Comparison of ENCODE assay signal across 8 cellular contexts in genomic region chr2:179861027-179861776, GRCh38. TPM values are rescaled to one million over a fixed set of nuclear protein-coding genes. Genes with fewer than 3 reads are reported as not detected.
DNase-seq lines count a peak whose midpoint lies in the region; ATAC-seq, FAIRE-seq and TF ChIP-seq lines count a peak whose summit lies in the region.

Gene ZNF385B (minus strand): TSS chr2:179861612.

- peak; percentile 41 for ATAC-seq in HG02852 (IDR thresholded peaks at IDR 0.05; ENCODE audit: unreplicated experiment)

- no peaks in the 10 kb centered on the region for H3K36me3 ChIP-seq in H1 (ENCODE audit: control insufficient read depth in 2 of 4, insufficient read depth in 4 of 4, low read length in 3 of 4)
- H3K36me3 ChIP-seq in mucosa of rectum (ENCODE audit: control insufficient read depth in 2 of 2, insufficient read depth in 2 of 2, low read length in 2 of 2) = no peaks in the 10 kb centered on the region

- TF ChIP-seq EP300 in H1 (IDR thresholded peaks at IDR 0.05; ENCODE audit: borderline replicate concordance in 1 of 2, low read depth in 2 of 2, low read length in 2 of 2) = no peak

- CTCF ChIA-PET in H1 (lab: Charles Lee; ENCODE audit: partially characterized antibody) = interaction anchor here (1.2 kb wide), 1 partner anchor 10 kb away, joined by 3 read pairs; no protein-coding TSS in a partner anchor

- no peak for FAIRE-seq in H1 (lab: Jason Lieb, UNC)

- H4K5ac ChIP-seq in H1 (ENCODE audit: insufficient read length, low read depth, low read length) = no peak within 1 kb of the TSS

- H3K4me1 ChIP-seq in H1 (replicated peaks in 1 of 4; ENCODE audit: control insufficient read depth in 3 of 4, insufficient read depth in 4 of 4, low read length in 3 of 4) (peaks cover 0 to 7% (median 2%) of the 10 kb centered on the region in 4 experiments; a peak in 5 of 7 replicates), mucosa of rectum (ENCODE audit: control insufficient read depth in 2 of 2, insufficient read depth in 2 of 2, low read length in 2 of 2) (peaks cover 2 to 3% of the 10 kb centered on the region in 2 donors)

- DNase-seq in NCI-H2081 (lab: John Stamatoyannopoulos, UW) (peak; percentile 37 to 46), NCI-H2081 treated with DMSO at 0.1 percent for 48 hours (lab: John Stamatoyannopoulos, UW) (no peak), RPMI7951 (ENCODE audit: low read depth) (peak; percentile 6), H1 (ENCODE audit: low read depth in 1 of 2, low spot score in 2 of 2) (peak; percentile 15 to 77), NCI-H2107 (lab: John Stamatoyannopoulos, UW) (no peak), cortex of kidney (lab: John Stamatoyannopoulos, UW) (no peak)

- H3K27ac ChIP-seq in H1 (ENCODE audit: low read depth, low read length) = no peak within 1 kb of the TSS
- H3K27ac ChIP-seq in mucosa of rectum (ENCODE audit: low read depth in 2 of 2, low read length in 2 of 2) = no peak within 1 kb of the TSS

- H2BK15ac ChIP-seq in H1 (ENCODE audit: low read length) = no peak within 1 kb of the TSS; the same call in 1 of the 2 replicates

- H3K4me3 ChIP-seq in H1 (ENCODE audit: extremely low read depth in 1 of 4, insufficient read depth in 2 of 4, low read depth in 3 of 4, low read length in 4 of 4) (peak within 1 kb of the TSS; percentile 76 to 84 (median 80)), mucosa of rectum (ENCODE audit: low read length in 2 of 2) (peak within 1 kb of the TSS; percentile 43 to 46)

- H3K27me3 ChIP-seq in H1 (replicated peaks in 1 of 4; ENCODE audit: control insufficient read depth in 3 of 4, extremely low read depth in 1 of 4, insufficient read depth in 3 of 4, low read length in 3 of 4) = peaks cover 6 to 37% (median 18%) of the 10 kb centered on the region in 4 experiments
- H3K27me3 ChIP-seq in mucosa of rectum (ENCODE audit: control insufficient read depth in 2 of 2, insufficient read depth in 2 of 2, low read length in 2 of 2) = peaks cover 14 to 15% of the 10 kb centered on the region in 2 donors

- H2BK12ac ChIP-seq in H1 (ENCODE audit: low read depth, low read length) = peak within 1 kb of the TSS; percentile 18; the same call in 1 of the 2 replicates

- peak within 1 kb of the TSS; percentile 4 for H3K56ac ChIP-seq in H1 (replicated peaks; ENCODE audit: insufficient read length, low read depth, low read length)

- H2BK5ac ChIP-seq in H1 (ENCODE audit: low read depth, low read length) = no peak within 1 kb of the TSS

- no peak within 1 kb of the TSS for H4K91ac ChIP-seq in H1 (replicated peaks; ENCODE audit: insufficient read length, low read length)

- peaks cover 5% of the 10 kb centered on the region; the same call in 1 of the 2 replicates for H3K23me2 ChIP-seq in H1 (ENCODE audit: low read depth, low read length)

- TF ChIP-seq RAD21 in H1 (IDR thresholded peaks at IDR 0.05 in 1 of 2, conservative IDR thresholded peaks at IDR 0.05 in 1 of 2; ENCODE audit: low read depth in 2 of 2, low read length in 2 of 2) = no peak; a peak in 1 of 4 replicates

- no peaks in the 10 kb centered on the region for H3K79me1 ChIP-seq in H1 (ENCODE audit: low read depth, low read length)

- no peaks in the 10 kb centered on the region for H4K20me1 ChIP-seq in H1 (replicated peaks in 1 of 2; ENCODE audit: control insufficient read depth in 1 of 2, insufficient read depth in 2 of 2, low read length in 2 of 2)

- no peak within 1 kb of the TSS for H3K4ac ChIP-seq in H1 (replicated peaks; ENCODE audit: insufficient read length, low read depth, low read length)

- 0% methylated on average over 14 of the region's 91 CpGs; no CpG with 5 or more reads in 1 of the 2 experiments for WGBS in H1 (ENCODE audit: extremely low coverage in 1 of 2, insufficient coverage in 1 of 2, insufficient read length in 1 of 2, insufficient replicate concordance in 2 of 2, low coverage in 1 of 2, low lambda C conversion rate in 2 of 2, missing lambda C conversion rate in 1 of 2), 2 experiments

- H3K79me2 ChIP-seq in H1 (ENCODE audit: control insufficient read depth in 1 of 2, insufficient read depth in 2 of 2, low read length in 2 of 2) = no peaks in the 10 kb centered on the region

- POLR2A ChIA-PET in H1 (lab: Charles Lee; ENCODE audit: partially characterized antibody) = interaction anchor here (1.1 to 1.5 kb wide), 2 partner anchors 8 to 38 kb away, joined by 3 read pairs; no protein-coding TSS in a partner anchor

- TF ChIP-seq CTCF in H1 (IDR thresholded peaks at IDR 0.05; ENCODE audit: control extremely low read depth in 1 of 3, insufficient read depth in 1 of 3, low read depth in 1 of 3, low read length in 3 of 3) = peak in 1 of 3 experiments; percentile 1; a peak in 1 of 4 replicates

- H2AFZ ChIP-seq in H1 (ENCODE audit: low read length) = peak within 1 kb of the TSS; percentile 76

- peak within 1 kb of the TSS in 3 of 4 experiments; percentile 20 to 40 (median 39); a peak in 4 of 7 replicates for H3K9ac ChIP-seq in H1 (replicated peaks in 1 of 4; ENCODE audit: extremely low read depth in 1 of 4, low read depth in 3 of 4, low read length in 3 of 4)
- no peak within 1 kb of the TSS for H3K9ac ChIP-seq in mucosa of rectum (ENCODE audit: low read depth in 1 of 2, low read length in 2 of 2)

- H2BK120ac ChIP-seq in H1 (replicated peaks; ENCODE audit: low read depth, low read length) = no peak within 1 kb of the TSS

- H4K8ac ChIP-seq in H1 (ENCODE audit: extremely low read depth, insufficient read depth, low read length) = no peak within 1 kb of the TSS

- peak within 1 kb of the TSS; percentile 75 to 89 for H3K4me2 ChIP-seq in H1 (ENCODE audit: insufficient read depth in 1 of 2, low read depth in 2 of 2, low read length in 2 of 2)

- no peak within 1 kb of the TSS for H3K23ac ChIP-seq in H1 (ENCODE audit: insufficient read length)

- TF ChIP-seq POLR2A in H1 (IDR thresholded peaks at IDR 0.05; ENCODE audit: control extremely low read depth in 1 of 2, low read depth in 2 of 2, low read length in 2 of 2) = no peak; a peak in 1 of 3 replicates

- no peak within 1 kb of the TSS for H2BK20ac ChIP-seq in H1 (ENCODE audit: low read length)

- no peaks in the 10 kb centered on the region for H3K9me3 ChIP-seq in H1 (ENCODE audit: insufficient read depth in 2 of 2, low read depth in 1 of 2, low read length in 1 of 2)
- no peaks in the 10 kb centered on the region for H3K9me3 ChIP-seq in mucosa of rectum (ENCODE audit: control insufficient read depth in 2 of 2, low read length in 2 of 2)

- no peak within 1 kb of the TSS for H2AK5ac ChIP-seq in H1 (ENCODE audit: low read depth, low read length)

- H3K14ac ChIP-seq in H1 (ENCODE audit: insufficient read length) = no peak within 1 kb of the TSS

- peak within 1 kb of the TSS; percentile 88 for H3K18ac ChIP-seq in H1 (ENCODE audit: extremely low read depth, low read length)

TF ChIP-seq in H1, 55 proteins besides CTCF, POLR2A, EP300 and RAD21 (continues in another document):
- TF ChIP-seq CTBP2 (IDR thresholded peaks at IDR 0.05; ENCODE audit: borderline replicate concordance, insufficient read depth, insufficient read length, low read length) (no peak), TAF1 (IDR thresholded peaks at IDR 0.05; ENCODE audit: low read depth, low read length) (peak; percentile 30; the same call in 1 of the 2 replicates), CBX5 (IDR thresholded peaks at IDR 0.05; ENCODE audit: low read depth, low read length) (no peak), E2F6 (IDR thresholded peaks at IDR 0.05) (peak; percentile 90), PHF8 (conservative IDR thresholded peaks at IDR 0.05; ENCODE audit: low read depth, low read length) (peak; percentile 53), CBX8 (IDR thresholded peaks at IDR 0.05; ENCODE audit: borderline replicate concordance, low read depth, low read length) (no peak), RXRA (IDR thresholded peaks at IDR 0.05; ENCODE audit: insufficient read depth, low read depth, low read length) (no peak), SP1 (IDR thresholded peaks at IDR 0.05; ENCODE audit: low read depth, low read length) (no peak), FOSL1 (IDR thresholded peaks at IDR 0.05; ENCODE audit: insufficient read depth, low read depth, low read length) (no peak), NRF1 (IDR thresholded peaks at IDR 0.05; ENCODE audit: low read depth, low read length) (peak; percentile 40; the same call in 1 of the 2 replicates), JUND (IDR thresholded peaks at IDR 0.05; ENCODE audit: low read length) (no peak), RBBP5 (IDR thresholded peaks at IDR 0.05; ENCODE audit: borderline replicate concordance, low read depth, low read length) (peak; percentile 91), KDM4A (IDR thresholded peaks at IDR 0.05; ENCODE audit: low read depth, low read length, severe bottlenecking) (peak; percentile 91), CREB1 (IDR thresholded peaks at IDR 0.05) (peak; percentile 88), SUZ12 (IDR thresholded peaks at IDR 0.05; ENCODE audit: low read length) (peak; percentile 60; the same call in 1 of the 2 replicates), MAX (IDR thresholded peaks at IDR 0.05) (peak; percentile 54), NANOG (IDR thresholded peaks at IDR 0.05; ENCODE audit: insufficient read depth, low read depth, low read length, poor library complexity, severe bottlenecking) (no peak), TEAD4 (IDR thresholded peaks at IDR 0.05; ENCODE audit: low read depth, low read length) (no peak), HDAC2 (IDR thresholded peaks at IDR 0.05; ENCODE audit: borderline replicate concordance in 1 of 2, low read depth in 2 of 2, low read length in 2 of 2) (no peak), BRCA1 (IDR thresholded peaks at IDR 0.05; ENCODE audit: low read depth, low read length) (no peak)

RNA-seq across cellular contexts. Expression of gene ZNF385B, which starts in this region (rescaled TPM):
- total RNA-seq in RPMI7951 (2014; rRNA removed; shearing (Covaris generic)) = 0.48 TPM in 1 of 2 replicates, not detected in the other
- total RNA-seq in H1 (2021; fragmentation: NEBNext Ultra II Directional; extraction: Animal tissue kit (Norgen Biotek cat#: 25700)) = 2.9 and 3.7 TPM in 2 replicates
- 0.82 and 1.1 TPM in 2 replicates for polyA plus RNA-seq in H1 (2011; rRNA removed)
- 1.3 TPM for polyA plus RNA-seq in H1 (2011; cell fraction: cytosol; rRNA removed)
- 2.1 TPM for polyA plus RNA-seq in H1 (2011; cell fraction: nucleus; rRNA removed)
- polyA plus RNA-seq in H1 (2012, experiment 1 of 2) = 1.6 to 2.2 TPM (median 1.8 TPM) in 4 replicates
- polyA plus RNA-seq in H1 (2012, experiment 2 of 2) = 0.96 TPM
- polyA plus RNA-seq in H1 (2013, experiment 1 of 2) = 1.5 TPM
- polyA plus RNA-seq in H1 (2013, experiment 2 of 2) = 2.4 TPM
- polyA minus RNA-seq in H1 (2011; rRNA and poly(A)+ RNA removed) = 2.0 and 2.7 TPM in 2 replicates
- 1.8 TPM for polyA minus RNA-seq in H1 (2011; cell fraction: cytosol; rRNA and poly(A)+ RNA removed)
- polyA minus RNA-seq in H1 (2011; cell fraction: nucleus; rRNA and poly(A)+ RNA removed) = 15.4 TPM

Comparison
In these comparisons a context has a peak if more than half of its experiments do, and no peak if none do; other contexts are left out.
1. DNase-seq: peak in NCI-H2081 (2 of 2) and H1 (2 of 2); none in NCI-H2081 treated with DMSO at 0.1 percent for 48 hours (single experiment), NCI-H2107 (single experiment) and cortex of kidney (single experiment).
2. Peak in DNase-seq in RPMI7951; RNA of the gene not detected or under 1 TPM.
3. H3K9ac ChIP-seq: peak in H1 (3 of 4); none in mucosa of rectum (0 of 2).